In the genomic region with DNA sequence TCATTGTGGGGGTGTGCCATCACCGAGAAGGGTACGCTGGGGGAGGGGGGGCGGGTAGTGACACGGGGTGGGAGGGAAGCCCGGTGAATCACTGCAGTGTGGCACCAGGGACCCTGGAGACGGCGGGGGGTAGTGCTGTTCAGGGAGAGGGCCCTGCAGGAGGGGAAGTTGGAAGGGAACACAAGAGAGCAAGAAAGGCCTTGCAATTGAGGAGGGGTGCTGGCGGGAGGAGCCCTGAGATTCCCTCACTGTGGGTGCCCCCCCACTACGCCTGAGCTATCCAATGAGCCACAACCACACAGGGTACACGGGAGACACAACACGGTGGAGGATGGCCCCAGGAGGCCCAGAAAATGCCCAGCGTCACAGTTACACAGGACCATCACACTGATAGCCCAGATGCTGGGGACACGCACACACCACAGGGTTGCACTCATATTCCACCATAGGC, we compare ENCODE assay signal across 9 cellular contexts. TPM values are rescaled to one million over a fixed set of nuclear protein-coding genes. Genes with fewer than 3 reads are reported as not detected.
A peak's percentile ranks its signal among the peaks of the same experiment; 100 is the strongest.
DNase-seq lines count a peak whose midpoint lies in the region; ATAC-seq and TF ChIP-seq lines count a peak whose summit lies in the region.
"Had no signal": no experiment of that assay in that cellular context is flagged by ENCODE, and none has a peak within 500 bp of the region (broad histone marks: within the 10 kb centered on the region; RNA-seq: fewer than 3 reads in every experiment).

No MANE protein-coding gene starts in this region.

- no peak overlapping the region for H2AFZ ChIP-seq in OCI-LY1 (ENCODE audit: low read length)

- intact Hi-C loops in esophagus muscularis mucosa (cut with DNase I) (no loop called here), stomach (cut with DNase I; ENCODE audit: low total_unique reads) (no loop called here)

- no peak for TF ChIP-seq POLR2A in esophagus muscularis mucosa (IDR thresholded peaks at IDR 0.05; ENCODE audit: low read depth)
- no peak for TF ChIP-seq POLR2A in stomach (IDR thresholded peaks at IDR 0.05)

- H3K4me3 Mint-ChIP-seq in activated naive CD4-positive, alpha-beta T cell treated with anti-CD3 and anti-CD28 coated beads, Interleukin-2, amount 10 ng/mL, durations not matched to agents 7 days and 5 days: peak overlapping the region; percentile 13

- H3K9ac ChIP-seq in OCI-LY1 (ENCODE audit: low read length): peak overlapping the region; percentile 87; the same call in 1 of the 2 replicates

- H3K9me3 ChIP-seq in OCI-LY1 (ENCODE audit: low read length) (no peaks in the 10 kb centered on the region), esophagus muscularis mucosa (no peaks in the 10 kb centered on the region), stomach (no peaks in the 10 kb centered on the region)

- CTCF ChIA-PET in activated naive CD4-positive, alpha-beta T cell treated with anti-CD3 and anti-CD28 coated beads, Interleukin-2, amount 10 ng/mL, durations not matched to agents 7 days and 5 days (lab: Charles Lee): no interaction called here

- peaks cover 24% of the 10 kb centered on the region for H3K4me1 ChIP-seq in OCI-LY1 (ENCODE audit: insufficient read depth, low read length, severe bottlenecking)
- H3K4me1 ChIP-seq in esophagus muscularis mucosa: peaks cover 23 to 44% (median 35%) of the 10 kb centered on the region in 4 donors
- H3K4me1 ChIP-seq in stomach: peaks cover 19 to 39% (median 32%) of the 10 kb centered on the region in 4 donors

- WGBS in esophagus muscularis mucosa: 31% methylated on average over 12 of the region's 13 CpGs
- 19 to 29% (median 25%) methylated on average over 13 of the region's 13 CpGs for WGBS in stomach, 5 donors

- no peaks in the 10 kb centered on the region for H3K9me2 ChIP-seq in OCI-LY1 (ENCODE audit: low read depth, low read length)

- no peaks in the 10 kb centered on the region for H3K79me2 ChIP-seq in OCI-LY1 (ENCODE audit: insufficient read depth, low read length)

- peak overlapping the region; percentile 94 for H3K4me2 ChIP-seq in OCI-LY1 (ENCODE audit: low read length)

- no peaks in the 10 kb centered on the region for H3F3A ChIP-seq in OCI-LY1 (ENCODE audit: insufficient read depth, low read length)

- H3K36me3 Mint-ChIP-seq in activated naive CD4-positive, alpha-beta T cell treated with anti-CD3 and anti-CD28 coated beads, Interleukin-2, amount 10 ng/mL, durations not matched to agents 7 days and 5 days: no peaks in the 10 kb centered on the region

- ATAC-seq in GM19035 (IDR thresholded peaks at IDR 0.05; ENCODE audit: unreplicated experiment): no peak

- no peaks in the 10 kb centered on the region for H3K9me3 Mint-ChIP-seq in activated naive CD4-positive, alpha-beta T cell treated with anti-CD3 and anti-CD28 coated beads, Interleukin-2, amount 10 ng/mL, durations not matched to agents 7 days and 5 days

- TF ChIP-seq EP300 in esophagus muscularis mucosa (IDR thresholded peaks at IDR 0.05) (no peak), stomach (IDR thresholded peaks at IDR 0.05) (no peak)

- peak overlapping the region; percentile 95 for H3K4me3 ChIP-seq in OCI-LY1 (ENCODE audit: low read depth, low read length, poor library complexity, severe bottlenecking)
- peak overlapping the region; percentile 46 to 61 (median 50) for H3K4me3 ChIP-seq in esophagus muscularis mucosa
- peak overlapping the region; percentile 40 to 57 (median 48) for H3K4me3 ChIP-seq in stomach

- H3K27me3 Mint-ChIP-seq in activated naive CD4-positive, alpha-beta T cell treated with anti-CD3 and anti-CD28 coated beads, Interleukin-2, amount 10 ng/mL, durations not matched to agents 7 days and 5 days: peaks cover 65% of the 10 kb centered on the region

- TF ChIP-seq CTCF in OCI-LY1 (IDR thresholded peaks at IDR 0.05; ENCODE audit: low read length): no peak
- TF ChIP-seq CTCF in esophagus muscularis mucosa (IDR thresholded peaks at IDR 0.05): no peak
- TF ChIP-seq CTCF in stomach (IDR thresholded peaks at IDR 0.05): no peak

- peaks cover 30% of the 10 kb centered on the region for H3K4me1 Mint-ChIP-seq in activated naive CD4-positive, alpha-beta T cell treated with anti-CD3 and anti-CD28 coated beads, Interleukin-2, amount 10 ng/mL, durations not matched to agents 7 days and 5 days

- DNase-seq in activated naive CD4-positive, alpha-beta T cell treated with anti-CD3 and anti-CD28 coated beads, Interleukin-2, amount 10 ng/mL, durations not matched to agents 7 days and 5 days: no peak
- no peak for DNase-seq in activated naive CD4-positive, alpha-beta T cell (lab: John Stamatoyannopoulos, UW)
- no peak for DNase-seq in esophagus muscularis mucosa (ENCODE audit: extremely low spot score)
- DNase-seq in stomach: no peak
- no peak for DNase-seq in RPMI8226
- DNase-seq in COLO829 (ENCODE audit: low spot score): no peak

- H3K27ac Mint-ChIP-seq in activated naive CD4-positive, alpha-beta T cell treated with anti-CD3 and anti-CD28 coated beads, Interleukin-2, amount 10 ng/mL, durations not matched to agents 7 days and 5 days: no peak overlapping the region

- H3K27ac ChIP-seq in OCI-LY1 (ENCODE audit: low read depth, low read length, poor library complexity, severe bottlenecking) (no peak overlapping the region), esophagus muscularis mucosa (replicated peaks in 1 of 4) (no peak overlapping the region), stomach (no peak overlapping the region)
- H3K27ac ChIP-seq: epithelial cell of prostate had no signal

- H3K36me3 ChIP-seq in OCI-LY1 (ENCODE audit: insufficient read depth, low read length) (no peaks in the 10 kb centered on the region), esophagus muscularis mucosa (no peaks in the 10 kb centered on the region), stomach (no peaks in the 10 kb centered on the region)

- 0 out of 2 replicates have a peak, but pooled peaks cover 5% of the 10 kb centered on the region for H3K27me3 ChIP-seq in OCI-LY1 (ENCODE audit: insufficient read depth, low read length)
- H3K27me3 ChIP-seq in esophagus muscularis mucosa: peaks cover 0 to 89% (median 47%) of the 10 kb centered on the region in 4 donors
- peaks cover 11 to 91% (median 88%) of the 10 kb centered on the region in 3 donors for H3K27me3 ChIP-seq in stomach

- no peaks in the 10 kb centered on the region for H4K20me1 ChIP-seq in OCI-LY1 (ENCODE audit: insufficient read depth, low read length)

RNA-seq across cellular contexts. Expression of gene ATP1A3, which starts 0.5 kb away (rescaled TPM):
- total RNA-seq in esophagus muscularis mucosa (1 to 10 TPM; 2.1 to 4.3 (median 3.5) TPM), stomach (under 1 TPM in 1 of 5 donors, not detected in 4; 0.29 TPM)
- under 1 TPM in 2 of 3 donors, not detected in 1; 0.12 to 0.45 TPM for polyA plus RNA-seq in stomach

RNA-seq across cellular contexts. Expression of gene RABAC1, which starts 35.4 kb away (rescaled TPM):
- total RNA-seq in esophagus muscularis mucosa (100 to 1,000 TPM; 142 to 250 (median 201) TPM), stomach (100 to 1,000 TPM in 3 of 5 donors, 10 to 100 TPM in 2; 44.6 to 499 (median 114) TPM)
- polyA plus RNA-seq in stomach: 100 to 1,000 TPM; 127 to 181 (median 170) TPM
